Comparison of ENCODE assay signal across 6 cellular contexts in the genomic region with DNA sequence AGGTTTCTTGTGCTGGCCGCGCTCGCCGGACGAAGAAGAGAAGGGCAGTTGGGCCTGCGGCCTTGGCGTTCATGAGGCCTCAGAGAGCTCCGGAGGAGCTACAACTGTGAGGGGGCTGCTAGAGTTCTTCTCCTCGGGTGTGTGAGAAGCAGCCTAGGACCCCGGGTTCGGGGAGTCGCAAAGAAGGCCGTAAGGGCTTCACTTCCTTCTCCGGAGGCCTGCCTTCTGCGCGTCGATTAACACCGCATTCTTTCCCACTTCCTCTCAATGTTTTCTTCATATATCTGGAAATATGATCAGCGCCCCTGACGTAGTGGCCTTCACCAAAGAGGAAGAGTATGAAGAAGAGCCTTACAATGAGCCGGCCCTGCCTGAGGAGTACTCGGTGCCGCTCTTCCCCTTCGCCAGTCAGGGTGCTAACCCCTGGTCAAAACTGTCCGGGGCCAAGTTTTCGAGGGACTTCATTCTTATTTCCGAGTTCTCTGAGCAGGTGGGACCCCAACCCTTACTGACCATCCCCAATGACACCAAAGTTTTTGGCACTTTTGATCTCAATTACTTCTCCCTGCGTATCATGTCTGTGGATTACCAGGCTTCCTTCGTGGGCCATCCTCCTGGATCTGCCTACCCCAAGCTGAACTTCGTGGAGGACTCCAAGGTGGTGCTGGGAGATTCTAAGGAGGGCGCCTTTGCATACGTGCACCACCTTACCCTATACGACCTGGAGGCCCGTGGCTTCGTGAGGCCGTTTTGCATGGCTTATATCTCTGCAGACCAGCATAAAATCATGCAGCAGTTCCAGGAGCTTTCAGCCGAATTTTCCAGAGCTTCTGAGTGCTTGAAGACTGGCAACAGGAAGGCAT. TPM values are rescaled to one million over a fixed set of nuclear protein-coding genes. Genes with fewer than 3 reads are reported as not detected.
DNase-seq lines count a peak whose midpoint lies in the region; ATAC-seq and TF ChIP-seq lines count a peak whose summit lies in the region.

No MANE protein-coding gene starts in this region.

- peak overlapping the region; percentile 89 for H3K27ac ChIP-seq in temporal lobe (ENCODE audit: low read depth, low read length)

- peak; percentile 22 for DNase-seq in RPMI8226
- DNase-seq in fibroblast of pulmonary artery (ENCODE audit: low read depth), result peak; percentile 11
- no peak for DNase-seq in epidermal melanocyte (ENCODE audit: insufficient read length, low spot score)
- DNase-seq in NCI-H1417 treated with DMSO at 0.1 percent for 48 hours (lab: John Stamatoyannopoulos, UW), result no peak

- H3K4me3 ChIP-seq in fibroblast of pulmonary artery (replicated peaks; ENCODE audit: low read depth, low read length), result peak overlapping the region; percentile 83

- no peak for TF ChIP-seq CTCF in fibroblast of pulmonary artery (IDR thresholded peaks at IDR 0.05; ENCODE audit: low read length, missing control alignments)

- ATAC-seq in GM18502 (IDR thresholded peaks at IDR 0.05; ENCODE audit: poor library complexity, unreplicated experiment), result peak; percentile 13

RNA-seq across cellular contexts. Expression of a gene that starts 0.6 kb away (rescaled TPM):
- 9.3 TPM for total RNA-seq in temporal lobe

RNA-seq across cellular contexts. Expression of a gene that starts 0.9 kb away (rescaled TPM):
- 28.0 TPM for total RNA-seq in temporal lobe

RNA-seq across cellular contexts. Expression of a gene that starts 47.6 kb away (rescaled TPM):
- total RNA-seq in temporal lobe, result 3.0 TPM

RNA-seq across cellular contexts. Expression of a gene that starts 55.3 kb away (rescaled TPM):
- total RNA-seq in temporal lobe, result 22.4 TPM

RNA-seq across cellular contexts. Expression of a gene that starts 57.2 kb away (rescaled TPM):
- total RNA-seq in temporal lobe, result 38.1 TPM

Comparison
In these comparisons a context has a peak if more than half of its experiments do, and no peak if none do; other contexts are left out.
1. DNase-seq: peak in RPMI8226 (single experiment) and fibroblast of pulmonary artery (single experiment); none in epidermal melanocyte (single experiment) and NCI-H1417 treated with DMSO at 0.1 percent for 48 hours (single experiment).